In genomic region chr14:73230051-73230450, GRCh38 we compare ENCODE assay signal across 25 cellular contexts. TPM values are rescaled to one million over a fixed set of nuclear protein-coding genes. Genes with fewer than 3 reads are reported as not detected.
DNase-seq lines count a peak whose midpoint lies in the region; ATAC-seq, FAIRE-seq and TF ChIP-seq lines count a peak whose summit lies in the region.
"Had no signal": no experiment of that assay in that cellular context is flagged by ENCODE, and none has a peak within 500 bp of the region (broad histone marks: within the 10 kb centered on the region; RNA-seq: fewer than 3 reads in every experiment).

No MANE protein-coding gene starts in this region.

- intact Hi-C loops in IMR-90 (cut with micrococcal nuclease) = no loop called here
- intact Hi-C loops in Caco-2 (cut with micrococcal nuclease; ENCODE audit: unreplicated experiment) = no loop called here
- intact Hi-C loops in left ventricle myocardium inferior (cut with micrococcal nuclease) = no loop called here

- H3K27me3 Mint-ChIP-seq in Caco-2 (ENCODE audit: insufficient read depth, unreplicated experiment) = no peaks in the 10 kb centered on the region
- H3K27me3 Mint-ChIP-seq in activated T-cell treated with anti-CD3 and anti-CD28 coated beads, Interleukin-2, amount 50 U/mL, for 4 hours (ENCODE audit: low read depth) = peaks cover 21% of the 10 kb centered on the region

- H3K14ac ChIP-seq in IMR-90 (replicated peaks; ENCODE audit: low read depth, low read length) = no peak overlapping the region
- no peak overlapping the region for H3K14ac ChIP-seq in H1 (ENCODE audit: insufficient read length)
- H3K14ac ChIP-seq in mesenchymal stem cell (ENCODE audit: low read length in 2 of 2) = no peak overlapping the region

- no peak overlapping the region for H2BK12ac ChIP-seq in H1 (ENCODE audit: low read depth, low read length)
- no peak overlapping the region for H2BK12ac ChIP-seq in mesenchymal stem cell (ENCODE audit: low read length in 2 of 2)

- peak overlapping the region; percentile 46 for H2AK9ac ChIP-seq in IMR-90 (replicated peaks; ENCODE audit: low read depth, low read length, poor library complexity)

- no peak overlapping the region for H3K4ac ChIP-seq in IMR-90 (ENCODE audit: low read depth, low read length)
- H3K4ac ChIP-seq in H1 (replicated peaks; ENCODE audit: insufficient read length, low read depth, low read length) = no peak overlapping the region
- H3K4ac ChIP-seq in mesenchymal stem cell (ENCODE audit: low read depth in 1 of 2, low read length in 2 of 2) = no peak overlapping the region

- H3K27me3 ChIP-seq in IMR-90 (ENCODE audit: control insufficient read depth, insufficient read depth, low read length) (peaks cover 18% of the 10 kb centered on the region), H1 (replicated peaks in 1 of 4; ENCODE audit: control insufficient read depth in 3 of 4, extremely low read depth in 1 of 4, insufficient read depth in 3 of 4, low read length in 3 of 4) (no peaks in the 10 kb centered on the region; a peak in 1 of 7 replicates), mesenchymal stem cell (ENCODE audit: control insufficient read depth in 1 of 2, insufficient read depth in 1 of 2, low read length in 2 of 2) (peaks cover 26 to 35% of the 10 kb centered on the region in 2 experiments), Caco-2 (replicated peaks; ENCODE audit: control insufficient read depth, insufficient read depth, low read length) (no peaks in the 10 kb centered on the region), left ventricle myocardium inferior (ENCODE audit: low read depth) (peaks cover 20% of the 10 kb centered on the region)

- FAIRE-seq in H1 (lab: Jason Lieb, UNC) = no peak
- FAIRE-seq: A549, GM12878, GM12892, GM18507 had no signal

- H3K9me3 Mint-ChIP-seq in Caco-2 (ENCODE audit: unreplicated experiment) = no peaks in the 10 kb centered on the region
- H3K9me3 Mint-ChIP-seq in activated T-cell treated with anti-CD3 and anti-CD28 coated beads, Interleukin-2, amount 50 U/mL, for 4 hours = no peaks in the 10 kb centered on the region
- H3K9me3 Mint-ChIP-seq: CD4-positive, alpha-beta T cell; CD8-positive, alpha-beta T cell had no signal

- H3K23ac ChIP-seq in IMR-90 (ENCODE audit: low read depth, low read length) = no peak overlapping the region
- no peak overlapping the region for H3K23ac ChIP-seq in H1 (ENCODE audit: insufficient read length)
- H3K23ac ChIP-seq in mesenchymal stem cell (ENCODE audit: low read length in 2 of 2) = no peak overlapping the region

- POLR2A ChIA-PET in IMR-90 (lab: Charles Lee; ENCODE audit: unreplicated experiment) = no interaction called here
- POLR2A ChIA-PET in H1 (lab: Charles Lee; ENCODE audit: partially characterized antibody) = interaction anchor here (0.7 kb wide), 1 partner anchor 12 kb away, joined by 3 read pairs; no protein-coding TSS in a partner anchor
- POLR2A ChIA-PET in Caco-2 (lab: Charles Lee) = interaction anchor here (0.6 kb wide), 1 partner anchor 339 kb away, joined by 3 read pairs; the partner anchor contains the start of gene ACOT2

- in situ Hi-C loops in IMR-90 (cut with MboI; ENCODE audit: low sequenced_read_pairs) = no loop called here

- H4K91ac ChIP-seq in IMR-90 (ENCODE audit: insufficient read depth, low read depth, low read length) (no peak overlapping the region), H1 (replicated peaks; ENCODE audit: insufficient read length, low read length) (no peak overlapping the region), mesenchymal stem cell (ENCODE audit: low read length) (peak overlapping the region; percentile 43)

- H4K20me1 ChIP-seq in IMR-90 (ENCODE audit: insufficient read depth, low read length) (peaks cover 10% of the 10 kb centered on the region), H1 (replicated peaks in 1 of 2; ENCODE audit: control insufficient read depth in 1 of 2, insufficient read depth in 2 of 2, low read length in 2 of 2) (no peaks in the 10 kb centered on the region)

- H3K79me1 ChIP-seq in IMR-90 (ENCODE audit: low read depth in 1 of 2, low read length in 2 of 2) (0 out of 4 replicates have a peak, but pooled peaks cover 0 to 5% of the 10 kb centered on the region in 2 experiments), H1 (ENCODE audit: low read depth, low read length) (no peaks in the 10 kb centered on the region), mesenchymal stem cell (replicated peaks; ENCODE audit: low read length, poor library complexity, severe bottlenecking) (no peaks in the 10 kb centered on the region)

- no peak overlapping the region for H3K4me2 ChIP-seq in IMR-90 (ENCODE audit: low read depth, low read length)
- H3K4me2 ChIP-seq in H1 (ENCODE audit: insufficient read depth in 1 of 2, low read depth in 2 of 2, low read length in 2 of 2) = no peak overlapping the region
- H3K4me2 ChIP-seq in mesenchymal stem cell (ENCODE audit: low read length, poor library complexity, severe bottlenecking) = no peak overlapping the region
- H3K4me2 ChIP-seq: BLaER1 treated with 17β-estradiol and CSF1 and Interleukin-3, amounts not matched to agents 10 nM and 100 nM had no signal

- H3K36me3 Mint-ChIP-seq in Caco-2 (ENCODE audit: insufficient read depth, unreplicated experiment) = no peaks in the 10 kb centered on the region
- H3K36me3 Mint-ChIP-seq in activated T-cell treated with anti-CD3 and anti-CD28 coated beads, Interleukin-2, amount 50 U/mL, for 4 hours (ENCODE audit: insufficient read depth) = peaks cover 11% of the 10 kb centered on the region

- H4K8ac ChIP-seq in IMR-90 (ENCODE audit: low read depth in 2 of 2, low read length in 2 of 2) (no peak overlapping the region), H1 (ENCODE audit: extremely low read depth, insufficient read depth, low read length) (0 out of 2 replicates have a peak overlapping the region, but pooled peaks have one; percentile 22), mesenchymal stem cell (ENCODE audit: low read length) (peak overlapping the region; percentile 12)

- H3K9me3 ChIP-seq in IMR-90 (ENCODE audit: control insufficient read depth, insufficient read depth, low read length) (no peaks in the 10 kb centered on the region), H1 (ENCODE audit: insufficient read depth in 2 of 2, low read depth in 1 of 2, low read length in 1 of 2) (no peaks in the 10 kb centered on the region), mesenchymal stem cell (ENCODE audit: control insufficient read depth, low read length) (no peaks in the 10 kb centered on the region), Caco-2 (no peaks in the 10 kb centered on the region), left ventricle myocardium inferior (replicated peaks) (no peaks in the 10 kb centered on the region)
- H3K9me3 ChIP-seq: A549; BLaER1 treated with 17β-estradiol and CSF1 and Interleukin-3, amounts not matched to agents 10 nM and 100 nM had no signal

- peaks cover 14% of the 10 kb centered on the region for H3K9me1 ChIP-seq in IMR-90 (ENCODE audit: insufficient read depth, low read length)

- H3K56ac ChIP-seq in IMR-90 (ENCODE audit: extremely low read depth, insufficient read depth, low read length) = no peak overlapping the region
- H3K56ac ChIP-seq in H1 (replicated peaks; ENCODE audit: insufficient read length, low read depth, low read length) = no peak overlapping the region

- no peak overlapping the region for H3K18ac ChIP-seq in IMR-90 (ENCODE audit: low read depth, low read length)
- no peak overlapping the region for H3K18ac ChIP-seq in H1 (ENCODE audit: extremely low read depth, low read length)
- no peak overlapping the region for H3K18ac ChIP-seq in mesenchymal stem cell (ENCODE audit: low read depth in 1 of 2, low read length in 2 of 2)

- TF ChIP-seq CTCF in IMR-90 (conservative IDR thresholded peaks at IDR 0.05; ENCODE audit: low read depth, low read length) (no peak), H1 (IDR thresholded peaks at IDR 0.05; ENCODE audit: control extremely low read depth in 1 of 3, insufficient read depth in 1 of 3, low read depth in 1 of 3, low read length in 3 of 3) (no peak), Caco-2 (IDR thresholded peaks at IDR 0.05; ENCODE audit: insufficient read depth in 1 of 2, low read depth in 1 of 2, low read length in 1 of 2, severe bottlenecking in 1 of 2, unreplicated experiment in 1 of 2) (no peak), left ventricle myocardium inferior (IDR thresholded peaks at IDR 0.05; ENCODE audit: borderline replicate concordance) (no peak)

- TF ChIP-seq RAD21 in IMR-90 (IDR thresholded peaks at IDR 0.05; ENCODE audit: low read length) = no peak
- TF ChIP-seq RAD21 in H1 (IDR thresholded peaks at IDR 0.05 in 1 of 2, conservative IDR thresholded peaks at IDR 0.05 in 1 of 2; ENCODE audit: low read depth in 2 of 2, low read length in 2 of 2) = no peak

- TF ChIP-seq EP300 in H1 (IDR thresholded peaks at IDR 0.05; ENCODE audit: borderline replicate concordance in 1 of 2, low read depth in 2 of 2, low read length in 2 of 2) = no peak

- H3K4me1 Mint-ChIP-seq in Caco-2 (ENCODE audit: low read depth, unreplicated experiment) = peaks cover under 1% of the 10 kb centered on the region
- no peaks in the 10 kb centered on the region for H3K4me1 Mint-ChIP-seq in activated T-cell treated with anti-CD3 and anti-CD28 coated beads, Interleukin-2, amount 50 U/mL, for 4 hours (ENCODE audit: low read depth)
- H3K4me1 Mint-ChIP-seq: B cell had no signal

- H3K4me3 Mint-ChIP-seq in Caco-2 (ENCODE audit: unreplicated experiment) = no peak overlapping the region
- H3K4me3 Mint-ChIP-seq in activated T-cell treated with anti-CD3 and anti-CD28 coated beads, Interleukin-2, amount 50 U/mL, for 4 hours = no peak overlapping the region
- H3K4me3 Mint-ChIP-seq: B cell; CD4-positive, alpha-beta T cell; CD8-positive, alpha-beta T cell had no signal

- H3K36me3 ChIP-seq in IMR-90 (ENCODE audit: control insufficient read depth, insufficient read depth, low read length) = no peaks in the 10 kb centered on the region
- no peaks in the 10 kb centered on the region; a peak in 2 of 8 replicates for H3K36me3 ChIP-seq in H1 (ENCODE audit: control insufficient read depth in 2 of 4, insufficient read depth in 4 of 4, low read length in 3 of 4)
- H3K36me3 ChIP-seq in mesenchymal stem cell (ENCODE audit: control insufficient read depth in 1 of 2, insufficient read depth in 2 of 2, low read depth in 1 of 2, low read length in 2 of 2) = peaks cover 0 to 3% of the 10 kb centered on the region in 2 experiments
- H3K36me3 ChIP-seq in Caco-2 (ENCODE audit: control insufficient read depth, insufficient read depth, low read length) = no peaks in the 10 kb centered on the region; the same call in 1 of the 2 replicates
- H3K36me3 ChIP-seq in left ventricle myocardium inferior = no peaks in the 10 kb centered on the region

- H3K4me3 ChIP-seq in IMR-90 (ENCODE audit: insufficient read depth, low read depth, low read length) (no peak overlapping the region), H1 (ENCODE audit: extremely low read depth in 1 of 4, insufficient read depth in 2 of 4, low read depth in 3 of 4, low read length in 4 of 4) (no peak overlapping the region), mesenchymal stem cell (ENCODE audit: insufficient read depth in 1 of 2, low read depth in 1 of 2, low read length in 2 of 2) (no peak overlapping the region), Caco-2 (ENCODE audit: low read depth, low read length) (no peak overlapping the region), left ventricle myocardium inferior (no peak overlapping the region)
- H3K4me3 ChIP-seq: A549; BLaER1 treated with 17β-estradiol and CSF1 and Interleukin-3, amounts not matched to agents 10 nM and 100 nM; GM12878 had no signal

- BruUV-seq in IMR-90 (replicated peaks; lab: Mats Ljungman, UMichigan) (no TSS peak), Caco-2 (replicated peaks; lab: Mats Ljungman, UMichigan) (no TSS peak)

- CTCF ChIA-PET in IMR-90 (lab: Yijun Ruan, JAX) (no interaction called here), H1 (lab: Charles Lee; ENCODE audit: partially characterized antibody) (interaction anchor here (0.6 to 5.6 kb wide), 18 partner anchors 9 to 291 kb away, joined by 3 to 50 read pairs (median 4); no protein-coding TSS in a partner anchor), Caco-2 (lab: Charles Lee) (interaction anchor here (0.7 to 1.3 kb wide), 2 partner anchors 242 to 694 kb away, joined by 4 read pairs; no protein-coding TSS in a partner anchor)

- H2BK5ac ChIP-seq in IMR-90 (ENCODE audit: low read depth, low read length, poor library complexity, severe bottlenecking) (no peak overlapping the region), H1 (ENCODE audit: low read depth, low read length) (no peak overlapping the region), mesenchymal stem cell (ENCODE audit: low read depth, low read length, poor library complexity, severe bottlenecking) (no peak overlapping the region)

- H3K27ac ChIP-seq in IMR-90 (ENCODE audit: insufficient read depth, low read length) (no peak overlapping the region), H1 (ENCODE audit: low read depth, low read length) (no peak overlapping the region), mesenchymal stem cell (ENCODE audit: low read length, poor library complexity, severe bottlenecking) (no peak overlapping the region), left ventricle myocardium inferior (replicated peaks) (no peak overlapping the region)
- H3K27ac ChIP-seq: 22Rv1; BLaER1 treated with 17β-estradiol and CSF1 and Interleukin-3, amounts not matched to agents 10 nM and 100 nM; C4-2B had no signal

- TF ChIP-seq POLR2A in IMR-90 (IDR thresholded peaks at IDR 0.05; ENCODE audit: low read depth, low read length) (no peak), H1 (IDR thresholded peaks at IDR 0.05; ENCODE audit: control extremely low read depth in 1 of 2, low read depth in 2 of 2, low read length in 2 of 2) (no peak)

- dilution Hi-C loops in IMR-90 (cut with HindIII; ENCODE audit: low sequenced_read_pairs, unreplicated experiment) = no loop called here

- H2AFZ ChIP-seq in IMR-90 (replicated peaks; ENCODE audit: low read length, poor library complexity) (no peak overlapping the region), H1 (ENCODE audit: low read length) (no peak overlapping the region), mesenchymal stem cell (ENCODE audit: low read depth, low read length) (no peak overlapping the region)

- H2AK5ac ChIP-seq in IMR-90 (ENCODE audit: low read depth, low read length) = peak overlapping the region; percentile 62; the same call in 1 of the 2 replicates
- no peak overlapping the region for H2AK5ac ChIP-seq in H1 (ENCODE audit: low read depth, low read length)
- no peak overlapping the region for H2AK5ac ChIP-seq in mesenchymal stem cell (ENCODE audit: low read length, severe bottlenecking)

- H4K5ac ChIP-seq in IMR-90 (ENCODE audit: low read depth, low read length) (no peak overlapping the region), H1 (ENCODE audit: insufficient read length, low read depth, low read length) (no peak overlapping the region)

- DNase-seq in IMR-90 (no peak), H1 (ENCODE audit: low read depth in 1 of 2, low spot score in 2 of 2) (no peak), mesenchymal stem cell (no peak), Caco-2 (no peak), left ventricle myocardium inferior (no peak)
- DNase-seq in activated T-cell treated with anti-CD3 and anti-CD28 coated beads, Interleukin-2, amount 50 U/mL, for 4 hours = no peak
- DNase-seq: AML-193; CD4-positive, alpha-beta T cell; CD8-positive, alpha-beta T cell; DMS 273 treated with DMSO at 0.1 percent for 48 hours; DMS153; DMS53; DMS79; DND-41; EL; GDM1 had no signal

- H2BK15ac ChIP-seq in IMR-90 (ENCODE audit: low read depth, low read length) (no peak overlapping the region), H1 (ENCODE audit: low read length) (0 out of 2 replicates have a peak overlapping the region, but pooled peaks have one; percentile 77), mesenchymal stem cell (ENCODE audit: low read depth, poor library complexity, severe bottlenecking) (no peak overlapping the region)

- H3K4me1 ChIP-seq in IMR-90 (ENCODE audit: control insufficient read depth, insufficient read depth, low read length) (peaks cover 21% of the 10 kb centered on the region), H1 (replicated peaks in 1 of 4; ENCODE audit: control insufficient read depth in 3 of 4, insufficient read depth in 4 of 4, low read length in 3 of 4) (peaks cover 6 to 33% (median 16%) of the 10 kb centered on the region in 4 experiments), mesenchymal stem cell (ENCODE audit: control insufficient read depth, insufficient read depth, low read depth, low read length) (peaks cover 43% of the 10 kb centered on the region), Caco-2 (peaks cover 7% of the 10 kb centered on the region), left ventricle myocardium inferior (peaks cover 24% of the 10 kb centered on the region)

- no peak overlapping the region for H2BK120ac ChIP-seq in IMR-90 (ENCODE audit: low read depth, low read length)
- no peak overlapping the region for H2BK120ac ChIP-seq in H1 (replicated peaks; ENCODE audit: low read depth, low read length)
- no peak overlapping the region for H2BK120ac ChIP-seq in mesenchymal stem cell (ENCODE audit: low read depth, low read length)

- H2BK20ac ChIP-seq in IMR-90 (ENCODE audit: low read depth, low read length) (no peak overlapping the region), H1 (ENCODE audit: low read length) (no peak overlapping the region)

- H3K9ac ChIP-seq in IMR-90 (ENCODE audit: low read depth, low read length) (no peak overlapping the region), H1 (replicated peaks in 1 of 4; ENCODE audit: extremely low read depth in 1 of 4, low read depth in 3 of 4, low read length in 3 of 4) (no peak overlapping the region), mesenchymal stem cell (ENCODE audit: low read length) (no peak overlapping the region)
- H3K9ac ChIP-seq: BLaER1 treated with 17β-estradiol and CSF1 and Interleukin-3, amounts not matched to agents 10 nM and 100 nM had no signal

- no peaks in the 10 kb centered on the region for H3K79me2 ChIP-seq in H1 (ENCODE audit: control insufficient read depth in 1 of 2, insufficient read depth in 2 of 2, low read length in 2 of 2)

- 100% methylated on average over 1 of the region's 6 CpGs; no CpG with 5 or more reads in 1 of the 2 experiments for WGBS in IMR-90 (ENCODE audit: extremely low coverage in 2 of 2, insufficient read length in 1 of 2), 2 experiments
- 94% methylated on average over 6 of the region's 6 CpGs; no CpG with 5 or more reads in 1 of the 2 experiments for WGBS in H1 (ENCODE audit: extremely low coverage in 1 of 2, insufficient coverage in 1 of 2, insufficient read length in 1 of 2, insufficient replicate concordance in 2 of 2, low coverage in 1 of 2, low lambda C conversion rate in 2 of 2, missing lambda C conversion rate in 1 of 2), 2 experiments
- WGBS in mesenchymal stem cell = 97% methylated on average over 4 of the region's 6 CpGs

- H3K23me2 ChIP-seq in H1 (ENCODE audit: low read depth, low read length) = no peaks in the 10 kb centered on the region

- no peak overlapping the region for H3K27ac Mint-ChIP-seq in Caco-2 (ENCODE audit: unreplicated experiment)
- H3K27ac Mint-ChIP-seq: B cell; CD4-positive, alpha-beta T cell had no signal

- ATAC-seq in IMR-90 (ENCODE audit: low read depth) = no peak
- ATAC-seq in activated T-cell treated with anti-CD3 and anti-CD28 coated beads, Interleukin-2, amount 50 U/mL, for 4 hours = no peak
- ATAC-seq: A549; CD8-positive, alpha-beta T cell; GM12878 had no signal

RNA-seq across cellular contexts. Expression of gene PAPLN, which starts 7.3 kb away (rescaled TPM):
- 0.28 and 0.36 TPM in 2 replicates for total RNA-seq in IMR-90 (2012; rRNA removed)
- 0.83 and 1.2 TPM in 2 replicates for polyA plus RNA-seq in IMR-90 (2012; rRNA removed)
- polyA plus RNA-seq in IMR-90 (2012; cell fraction: cytosol; rRNA removed) = 0.34 and 0.79 TPM in 2 replicates
- 10.9 and 11.7 TPM in 2 replicates for polyA plus RNA-seq in IMR-90 (2012; cell fraction: nucleus; rRNA removed; ENCODE audit: low replicate concordance)
- 14.8 and 15.9 TPM in 2 replicates for total RNA-seq in H1 (2021; fragmentation: NEBNext Ultra II Directional; extraction: Animal tissue kit (Norgen Biotek cat#: 25700))
- 25.6 and 33.7 TPM in 2 replicates for polyA plus RNA-seq in H1 (2011; rRNA removed)
- 34.9 TPM for polyA plus RNA-seq in H1 (2011; cell fraction: cytosol; rRNA removed)
- 176 TPM for polyA plus RNA-seq in H1 (2011; cell fraction: nucleus; rRNA removed)
- polyA plus RNA-seq in H1 (2012, experiment 1 of 2) = 23.8 to 37.0 TPM (median 27.7 TPM) in 4 replicates
- polyA plus RNA-seq in H1 (2012, experiment 2 of 2) = 10.2 TPM
- polyA plus RNA-seq in H1 (2013, experiment 1 of 2) = 4.1 TPM
- polyA plus RNA-seq in H1 (2013, experiment 2 of 2) = 3.1 TPM
- polyA minus RNA-seq in H1 (2011; rRNA and poly(A)+ RNA removed) = 22.0 and 24.4 TPM in 2 replicates
- 22.1 TPM for polyA minus RNA-seq in H1 (2011; cell fraction: cytosol; rRNA and poly(A)+ RNA removed)
- 58.7 TPM for polyA minus RNA-seq in H1 (2011; cell fraction: nucleus; rRNA and poly(A)+ RNA removed)
- polyA plus RNA-seq in mesenchymal stem cell (2013, experiment 1 of 2) = 1.9 TPM
- polyA plus RNA-seq in mesenchymal stem cell (2013, experiment 2 of 2) = 2.1 TPM
- 2.7 and 3.0 TPM in 2 replicates for total RNA-seq in Caco-2 (2022)
- total RNA-seq in activated T-cell treated with anti-CD3 and anti-CD28 coated beads, Interleukin-2, amount 50 U/mL, for 4 hours = under 1 TPM; 0.08 to 0.19 (median 0.18) TPM
- total RNA-seq in left ventricle myocardium inferior = 1.2 TPM
- total RNA-seq: CD8-positive, alpha-beta T cell; G401 had no signal

Comparison
In these comparisons a context has a peak if more than half of its experiments do, and no peak if none do; other contexts are left out.
1. H4K8ac ChIP-seq: peak in H1 (single experiment) and mesenchymal stem cell (single experiment); none in IMR-90 (0 of 2).